23 cellular contexts compared by ENCODE assay signal in genomic region chr9:96253059-96253696, GRCh38. TPM values are rescaled to one million over a fixed set of nuclear protein-coding genes. Genes with fewer than 3 reads are reported as not detected.
A peak's percentile ranks its signal among the peaks of the same experiment; 100 is the strongest.
DNase-seq lines count a peak whose midpoint lies in the region; ATAC-seq and TF ChIP-seq lines count a peak whose summit lies in the region.
"Had no signal": no experiment of that assay in that cellular context is flagged by ENCODE, and none has a peak within 500 bp of the region (broad histone marks: within the 10 kb centered on the region; RNA-seq: fewer than 3 reads in every experiment).

No MANE protein-coding gene starts in this region.

- no peak overlapping the region for H3K4me3 Mint-ChIP-seq in stimulated activated naive B cell treated with anti-CD40 and anti-IgM and Interleukin-4, amounts not matched to agents 10 μg/mL and 1 μg/mL and 100 μg/mL, for 72 hours
- H3K4me3 Mint-ChIP-seq: activated B cell treated with CpG ODN at 0.5 μM for 24 hours, naive B cell had no signal

- H3K27ac ChIP-seq in gastroesophageal sphincter = no peak overlapping the region
- H3K27ac ChIP-seq: heart right ventricle, tibial artery had no signal

- H3K4me1 Mint-ChIP-seq in stimulated activated naive B cell treated with anti-CD40 and anti-IgM and Interleukin-4, amounts not matched to agents 10 μg/mL and 1 μg/mL and 100 μg/mL, for 72 hours = no peaks in the 10 kb centered on the region
- H3K4me1 Mint-ChIP-seq: activated B cell treated with CpG ODN at 0.5 μM for 24 hours, naive B cell had no signal

- H3K27me3 Mint-ChIP-seq in stimulated activated naive B cell treated with anti-CD40 and anti-IgM and Interleukin-4, amounts not matched to agents 10 μg/mL and 1 μg/mL and 100 μg/mL, for 72 hours = peaks cover 15 to 22% of the 10 kb centered on the region in 2 donors

- no peak for TF ChIP-seq CTCF in gastroesophageal sphincter (IDR thresholded peaks at IDR 0.05)

- no peaks in the 10 kb centered on the region for H3K9me3 Mint-ChIP-seq in stimulated activated naive B cell treated with anti-CD40 and anti-IgM and Interleukin-4, amounts not matched to agents 10 μg/mL and 1 μg/mL and 100 μg/mL, for 72 hours
- H3K9me3 Mint-ChIP-seq: activated B cell treated with CpG ODN at 0.5 μM for 24 hours had no signal

- H3K36me3 ChIP-seq in gastroesophageal sphincter = no peaks in the 10 kb centered on the region
- H3K36me3 ChIP-seq: HAP-1, heart right ventricle, tibial artery had no signal

- H3K9me3 ChIP-seq in gastroesophageal sphincter = no peaks in the 10 kb centered on the region
- H3K9me3 ChIP-seq: HAP-1, heart right ventricle, tibial artery had no signal

- H3K27me3 ChIP-seq in gastroesophageal sphincter = no peaks in the 10 kb centered on the region
- H3K27me3 ChIP-seq: tibial artery had no signal

- DNase-seq in NCI-H526 (lab: John Stamatoyannopoulos, UW) (peak; percentile 15 to 32), NCI-H526 treated with DMSO at 0.1 percent for 48 hours (lab: John Stamatoyannopoulos, UW) (no peak), M059J (ENCODE audit: low read depth) (peak; percentile 22), SHP77 treated with DMSO at 0.1 percent for 48 hours (lab: John Stamatoyannopoulos, UW) (peak; percentile 1), sciatic nerve (ENCODE audit: low spot score) (no peak), T1000 (lab: John Stamatoyannopoulos, UW) (no peak)
- DNase-seq in stimulated activated naive B cell treated with anti-CD40 and anti-IgM and Interleukin-4, amounts not matched to agents 10 μg/mL and 1 μg/mL and 100 μg/mL, for 72 hours = no peak
- DNase-seq: activated B cell treated with CpG ODN at 0.5 μM for 24 hours; activated effector memory CD4-positive, alpha-beta T cell treated with anti-CD3 and anti-CD28 coated beads, Interleukin-2, amount 50 U/mL, for 16 hours; amygdala; C1 segment of cervical spinal cord; DMS153; heart right ventricle; naive B cell; NCI-H2029 treated with DMSO at 0.1 percent for 48 hours; NCI-H748 treated with DMSO at 0.1 percent for 48 hours; posterior cingulate gyrus; tibial artery had no signal

- WGBS in gastroesophageal sphincter (ENCODE audit: low coverage in 1 of 2), 2 donors = 68 to 80% methylated on average over 6 to 7 of the region's 11 CpGs

- ATAC-seq in sciatic nerve (peak; percentile 39), gastroesophageal sphincter (no peak)
- ATAC-seq in stimulated activated naive B cell treated with anti-CD40 and anti-IgM and Interleukin-4, amounts not matched to agents 10 μg/mL and 1 μg/mL and 100 μg/mL, for 72 hours (replicated peaks) = no peak
- ATAC-seq: heart right ventricle had no signal

- H3K36me3 Mint-ChIP-seq in stimulated activated naive B cell treated with anti-CD40 and anti-IgM and Interleukin-4, amounts not matched to agents 10 μg/mL and 1 μg/mL and 100 μg/mL, for 72 hours = no peaks in the 10 kb centered on the region
- H3K36me3 Mint-ChIP-seq: naive B cell had no signal

- TF ChIP-seq EP300 in gastroesophageal sphincter (IDR thresholded peaks at IDR 0.05) = no peak

- H3K4me3 ChIP-seq in gastroesophageal sphincter = no peak overlapping the region
- H3K4me3 ChIP-seq: HAP-1, heart right ventricle, tibial artery had no signal

- no peak overlapping the region for H3K27ac Mint-ChIP-seq in stimulated activated naive B cell treated with anti-CD40 and anti-IgM and Interleukin-4, amounts not matched to agents 10 μg/mL and 1 μg/mL and 100 μg/mL, for 72 hours
- H3K27ac Mint-ChIP-seq: activated B cell treated with CpG ODN at 0.5 μM for 24 hours, naive B cell had no signal

- intact Hi-C loops in sciatic nerve (cut with DNase I) = no loop called here

- H3K4me1 ChIP-seq in gastroesophageal sphincter = no peaks in the 10 kb centered on the region
- H3K4me1 ChIP-seq: heart right ventricle, tibial artery had no signal

- TF ChIP-seq POLR2A in gastroesophageal sphincter (IDR thresholded peaks at IDR 0.05) = no peak

RNA-seq across cellular contexts. Expression of gene HSD17B3, which starts 48.8 kb away (rescaled TPM):
- total RNA-seq in M059J (2014; rRNA removed; shearing (Covaris generic)) = 1.9 TPM in 1 of 2 replicates, not detected in the other
- total RNA-seq in sciatic nerve = 4.5 TPM
- total RNA-seq in gastroesophageal sphincter = under 1 TPM in 3 of 4 donors, not detected in 1; 0.40 to 0.81 (median 0.78) TPM
- total RNA-seq: activated B cell treated with CpG ODN at 0.5 μM for 24 hours; cerebellum; lung microvascular endothelial cell; T-helper 1 cell treated with Interleukin-12 subunit alpha and Interleukin-12 subunit beta and Interleukin-4 antibody, amounts not matched to agents 30 ng/mL and 1 ng/mL, for 36 hours had no signal

Comparison
In these comparisons a context has a peak if more than half of its experiments do, and no peak if none do; other contexts are left out.
1. DNase-seq: peak in NCI-H526 (2 of 2), M059J (single experiment) and SHP77 treated with DMSO at 0.1 percent for 48 hours (single experiment); none in NCI-H526 treated with DMSO at 0.1 percent for 48 hours (single experiment), sciatic nerve (single experiment), T1000 (single experiment) and stimulated activated naive B cell treated with anti-CD40 and anti-IgM and Interleukin-4, amounts not matched to agents 10 μg/mL and 1 μg/mL and 100 μg/mL, for 72 hours (single experiment).